ENCODE assay signal across 36 cellular contexts in the genomic region with DNA sequence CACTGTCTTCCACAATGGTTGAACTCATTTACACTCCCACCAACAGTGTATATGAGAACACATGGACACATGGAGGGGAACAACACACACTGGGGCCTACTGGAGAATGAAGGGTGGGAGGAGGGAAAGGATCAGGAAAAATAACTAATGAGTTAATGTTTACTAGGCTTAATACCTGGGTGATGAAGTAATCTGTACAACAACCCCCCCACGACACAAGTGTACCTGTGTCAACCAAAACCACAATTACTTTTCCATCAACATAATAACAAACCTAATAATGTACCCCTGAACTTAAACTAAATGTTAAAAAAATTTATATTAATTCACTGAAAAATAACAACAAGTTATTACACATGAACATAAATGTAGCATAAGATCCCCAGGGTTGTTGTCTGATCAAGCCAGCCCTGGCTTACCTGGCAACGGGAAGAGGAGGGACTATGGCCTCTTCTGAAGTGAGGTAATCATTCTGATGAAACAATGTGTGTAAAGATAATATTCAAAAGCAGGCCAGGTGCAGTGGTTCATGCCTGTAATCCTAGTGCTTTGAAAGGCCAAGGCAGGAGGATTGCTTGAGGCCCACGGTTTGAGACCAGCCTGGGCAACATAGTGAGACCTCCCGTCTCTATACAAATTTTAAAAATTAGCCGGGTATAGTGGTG. TPM values are rescaled to one million over a fixed set of nuclear protein-coding genes. Genes with fewer than 3 reads are reported as not detected.
"Had no signal": no experiment of that assay in that cellular context is flagged by ENCODE, and none has a peak within 500 bp of the region (broad histone marks: within the 10 kb centered on the region; RNA-seq: fewer than 3 reads in every experiment).

No MANE protein-coding gene starts in this region.

- FAIRE-seq: endometrium, endothelial cell of umbilical vein had no signal

- H3K9me3 ChIP-seq: adrenal gland, breast epithelium, colonic mucosa, esophagus squamous epithelium, gastroesophageal sphincter had no signal

- DNase-seq: activated B cell treated with CpG ODN at 0.5 μM for 24 hours; activated CD4-positive, alpha-beta T cell treated with anti-CD3 and anti-CD28 coated beads for 48 hours; activated CD4-positive, alpha-beta T cell treated with anti-CD3 and anti-CD28 coated beads, Interleukin-2, amount 50 U/mL, for 1 hour; activated CD4-positive, alpha-beta T cell treated with anti-CD3 and anti-CD28 coated beads, Interleukin-2, amount 50 U/mL, for 48 hours; activated CD8-positive, alpha-beta memory T cell treated with anti-CD3 and anti-CD28 coated beads for 24 hours; activated CD8-positive, alpha-beta T cell treated with anti-CD3 and anti-CD28 coated beads for 36 hours; activated effector memory CD4-positive, alpha-beta T cell treated with Interleukin-2 at 50 U/mL for 16 hours; activated gamma-delta T cell treated with Interleukin-2 at 50 U/mL for 16 hours; activated naive CD4-positive, alpha-beta T cell treated with anti-CD3 and anti-CD28 coated beads, Interleukin-2, amount 50 U/mL, for 16 hours; activated naive CD4-positive, alpha-beta T cell treated with Interleukin-2 at 50 U/mL for 16 hours; activated naive CD8-positive, alpha-beta T cell treated with anti-CD3 and anti-CD28 coated beads, Interleukin-2, amount 50 U/mL, for 24 hours; activated T-cell treated with anti-CD3 and anti-CD28 coated beads, Interleukin-2, amount 50 U/mL, for 4 hours; adrenal gland; amygdala; aorta; central memory CD4-positive, alpha-beta T cell; cerebellar nuclear complex; colonic mucosa; effector CD8-positive, alpha-beta T cell; esophagus squamous epithelium; foreskin melanocyte; head of caudate nucleus; T-helper 17 cell; T1000; WERI-Rb-1 had no signal

- H3K4me1 ChIP-seq: adrenal gland, breast epithelium, colonic mucosa, esophagus squamous epithelium had no signal

- H3K27ac ChIP-seq: adrenal gland, breast epithelium, cardiac muscle cell, colonic mucosa, epithelial cell of prostate, esophagus squamous epithelium, gastroesophageal sphincter, WERI-Rb-1 had no signal

- ATAC-seq: activated CD4-positive, CD25-positive, alpha-beta regulatory T cell treated with anti-CD3 and anti-CD28 coated beads, Interleukin-2, amount 50 U/mL, for 24 hours; activated CD8-positive, alpha-beta T cell treated with anti-CD3 and anti-CD28 coated beads for 36 hours; activated naive CD8-positive, alpha-beta T cell treated with anti-CD3 and anti-CD28 coated beads, Interleukin-2, amount 50 U/mL, for 24 hours; activated T-cell treated with anti-CD3 and anti-CD28 coated beads, Interleukin-2, amount 50 U/mL, for 4 hours; activated T-helper 17 cell treated with anti-CD3 and anti-CD28 coated beads, Interleukin-2, amount 50 U/mL, for 72 hours; gastroesophageal sphincter; T-helper 17 cell had no signal

- H3K27me3 ChIP-seq: adrenal gland, breast epithelium, cardiac muscle cell, colonic mucosa, esophagus squamous epithelium, gastroesophageal sphincter had no signal

- H3K4me3 ChIP-seq: adrenal gland, breast epithelium, cardiac muscle cell, colonic mucosa, esophagus squamous epithelium, gastroesophageal sphincter had no signal

- H3K36me3 ChIP-seq: adrenal gland, breast epithelium, cardiac muscle cell, colonic mucosa, esophagus squamous epithelium, gastroesophageal sphincter, WERI-Rb-1 had no signal

RNA-seq across cellular contexts. Expression of a gene that starts 41.2 kb away (rescaled TPM):
- total RNA-seq: activated B cell treated with CpG ODN at 0.5 μM for 24 hours, dermis microvascular lymphatic vessel endothelial cell, fibroblast of villous mesenchyme, glomerular endothelial cell, T-helper 17 cell had no signal
